Comparison of ENCODE assay signal across 3 cellular contexts in genomic region chr7:128912709-128913495, GRCh38. TPM values are rescaled to one million over a fixed set of nuclear protein-coding genes. Genes with fewer than 3 reads are reported as not detected.
"Had no signal": no experiment of that assay in that cellular context is flagged by ENCODE, and none has a peak within 500 bp of the region (broad histone marks: within the 10 kb centered on the region; RNA-seq: fewer than 3 reads in every experiment).

No MANE protein-coding gene starts in this region.

RNA-seq across cellular contexts. Expression of gene KCP, which starts 2.4 kb away (rescaled TPM):
- total RNA-seq: activated T-helper 1 cell treated with anti-CD3 and anti-CD28 coated beads, Interleukin-12 subunit alpha, Interleukin-12 subunit beta, Interleukin-2, Interleukin-4 antibody, amounts not matched to agents 30 ng/mL and 10 ng/mL and 1 ng/mL, durations not matched to agents 14 hours and 24 hours and 36 hours; RPMI7951 had no signal

RNA-seq across cellular contexts. Expression of gene IRF5, which starts 24.8 kb away (rescaled TPM):
- total RNA-seq: cardiac muscle cell, RPMI7951 had no signal
- polyA plus RNA-seq: cardiac muscle cell had no signal
